Comparison of ENCODE assay signal across 15 cellular contexts in genomic region chr20:17228624-17229061, GRCh38. TPM values are rescaled to one million over a fixed set of nuclear protein-coding genes. Genes with fewer than 3 reads are reported as not detected.
DNase-seq lines count a peak whose midpoint lies in the region; ATAC-seq and TF ChIP-seq lines count a peak whose summit lies in the region.
"Had no signal": no experiment of that assay in that cellular context is flagged by ENCODE, and none has a peak within 500 bp of the region (broad histone marks: within the 10 kb centered on the region; RNA-seq: fewer than 3 reads in every experiment).

No MANE protein-coding gene starts in this region.

- H3K4me1 ChIP-seq in iPS-20b (ENCODE audit: insufficient read depth, low read length) (peaks cover 12% of the 10 kb centered on the region), upper lobe of left lung (peaks cover 11 to 28% (median 17%) of the 10 kb centered on the region in 4 donors)

- DNase-seq in Right ventricle myocardium inferior (ENCODE audit: missing footprints) (peak; percentile 60), cardiac septum (ENCODE audit: low spot score) (no peak), NCI-H82 (lab: John Stamatoyannopoulos, UW) (peak; percentile 74), upper lobe of left lung (peak in 1 of 2 donors; percentile 87), GM20000 (ENCODE audit: low spot score) (no peak), HuH-7.5 (ENCODE audit: low spot score) (no peak)
- no peak for DNase-seq in activated CD4-positive, alpha-beta T cell treated with anti-CD3 and anti-CD28 coated beads, Interleukin-2, amount 50 U/mL, for 48 hours
- DNase-seq: activated CD4-positive, alpha-beta T cell treated with anti-CD3 and anti-CD28 coated beads for 36 hours; activated effector memory CD4-positive, alpha-beta T cell treated with anti-CD3 and anti-CD28 coated beads, Interleukin-2, amount 50 U/mL, for 16 hours; cerebellar nuclear complex; GF-D8; mesenchymal stem cell; NCI-H1048 had no signal

- ATAC-seq in Right ventricle myocardium inferior (no peak), upper lobe of left lung (ENCODE audit: low FRiP score in 2 of 2) (no peak)
- ATAC-seq: activated CD4-positive, alpha-beta T cell treated with anti-CD3 and anti-CD28 coated beads for 36 hours had no signal

- no peak for TF ChIP-seq EP300 in upper lobe of left lung (IDR thresholded peaks at IDR 0.05)

- H3K9me3 ChIP-seq in iPS-20b (ENCODE audit: insufficient read depth, low read depth, low read length): no peaks in the 10 kb centered on the region
- H3K9me3 ChIP-seq in upper lobe of left lung: no peaks in the 10 kb centered on the region

- TF ChIP-seq CTCF in upper lobe of left lung (IDR thresholded peaks at IDR 0.05) (no peak), GM20000 (IDR thresholded peaks at IDR 0.05; ENCODE audit: extremely low read depth, missing control alignments) (no peak)

- intact Hi-C loops in Right ventricle myocardium inferior (cut with DNase I) (no loop called here), cardiac septum (cut with DNase I) (no loop called here)

- peak overlapping the region; percentile 62 for H3K4me3 ChIP-seq in iPS-20b (ENCODE audit: low read length)
- peak overlapping the region in 3 of 4 donors; percentile 4 to 44 (median 6) for H3K4me3 ChIP-seq in upper lobe of left lung
- H3K4me3 ChIP-seq: SJSA1 had no signal

- H3K27me3 ChIP-seq in iPS-20b (ENCODE audit: insufficient read depth, low read length) (peaks cover 59% of the 10 kb centered on the region), upper lobe of left lung (peaks cover 0 to 15% (median 7%) of the 10 kb centered on the region in 4 donors)

- TF ChIP-seq POLR2A in upper lobe of left lung (IDR thresholded peaks at IDR 0.05): no peak

- H3K27ac ChIP-seq in iPS-20b (ENCODE audit: low read length) (no peak overlapping the region), upper lobe of left lung (no peak overlapping the region)
- H3K27ac ChIP-seq: SJSA1 had no signal

- H3K9ac ChIP-seq in iPS-20b (ENCODE audit: low read depth, low read length): no peak overlapping the region

- H3K36me3 ChIP-seq in iPS-20b (ENCODE audit: insufficient read depth, low read depth, low read length) (no peaks in the 10 kb centered on the region), upper lobe of left lung (no peaks in the 10 kb centered on the region)
- H3K36me3 ChIP-seq: SJSA1 had no signal

- 0 to 4% methylated on average over 6 to 24 of the region's 25 CpGs for WGBS in upper lobe of left lung, 2 donors

RNA-seq across cellular contexts. Expression of gene PCSK2, which starts 1.8 kb away (rescaled TPM):
- total RNA-seq in Right ventricle myocardium inferior (1.3 TPM), cardiac septum (0.35 TPM), upper lobe of left lung (10 to 100 TPM in 4 of 6 donors, 1 to 10 TPM in 2; 1.4 to 75.3 (median 15.9) TPM)
- total RNA-seq: activated CD4-positive, alpha-beta T cell treated with anti-CD3 and anti-CD28 coated beads for 36 hours; SJSA1 had no signal

Comparison
In these comparisons a context has a peak if more than half of its experiments do, and no peak if none do; other contexts are left out.
1. DNase-seq: peak in Right ventricle myocardium inferior (single experiment) and NCI-H82 (single experiment); none in cardiac septum (single experiment), GM20000 (single experiment), HuH-7.5 (single experiment) and activated CD4-positive, alpha-beta T cell treated with anti-CD3 and anti-CD28 coated beads, Interleukin-2, amount 50 U/mL, for 48 hours (0 of 2).